ENCODE assay signal across 21 cellular contexts in genomic region chr12:103097496-103097895, GRCh38.
DNase-seq lines count a peak whose midpoint lies in the region; ATAC-seq, FAIRE-seq and TF ChIP-seq lines count a peak whose summit lies in the region.
"Had no signal": no experiment of that assay in that cellular context is flagged by ENCODE, and none has a peak within 500 bp of the region (broad histone marks: within the 10 kb centered on the region; RNA-seq: fewer than 3 reads in every experiment).

No MANE protein-coding gene starts in this region.

- BruUV-seq in GM12878 (replicated peaks; lab: Mats Ljungman, UMichigan): no TSS peak

- peaks cover 9% of the 10 kb centered on the region for H3K4me1 ChIP-seq in GM12878 (ENCODE audit: control insufficient read depth, insufficient read depth, low read length)
- H3K4me1 ChIP-seq: BLaER1 treated with 17β-estradiol and CSF1 and Interleukin-3, amounts not matched to agents 10 nM and 100 nM; HAP-1 had no signal

- DNase-seq in NCI-H748 (lab: John Stamatoyannopoulos, UW; ENCODE audit: unreplicated experiment) (peak; percentile 22), NCI-H748 treated with DMSO at 0.1 percent for 48 hours (lab: John Stamatoyannopoulos, UW) (no peak), SK-N-DZ (ENCODE audit: low spot score) (peak; percentile 97), GM12878 (ENCODE audit: low read depth, low spot score) (no peak), HCEC 1CT (no peak), ecto neural progenitor cell (ENCODE audit: low spot score) (no peak)
- no peak for DNase-seq in activated naive CD4-positive, alpha-beta T cell (lab: John Stamatoyannopoulos, UW)
- DNase-seq: CD4-positive, alpha-beta T cell; CD8-positive, alpha-beta memory T cell; DMS 273 treated with DMSO at 0.1 percent for 48 hours; DMS79; EL; GDM1 had no signal

- POLR2A ChIA-PET in GM12878 (lab: Charles Lee): no interaction called here

- no peak overlapping the region for H3K4me3 ChIP-seq in GM12878
- H3K4me3 ChIP-seq: BLaER1 treated with 17β-estradiol and CSF1 and Interleukin-3, amounts not matched to agents 10 nM and 100 nM; GM23338; HAP-1 had no signal

- RAD21 ChIA-PET in GM12878 (lab: Charles Lee; ENCODE audit: unreplicated experiment): interaction anchor here (1.1 kb wide), 1 partner anchor 84 kb away, joined by 3 read pairs; no protein-coding TSS in a partner anchor

- no peak for TF ChIP-seq POLR2A in GM12878 (IDR thresholded peaks at IDR 0.05; ENCODE audit: low read depth, low read length)

- no peaks in the 10 kb centered on the region for H4K20me1 ChIP-seq in GM12878 (ENCODE audit: control insufficient read depth, insufficient read depth)
- H4K20me1 ChIP-seq: BLaER1 treated with 17β-estradiol and CSF1 and Interleukin-3, amounts not matched to agents 10 nM and 100 nM had no signal

- no peaks in the 10 kb centered on the region for H3K27me3 ChIP-seq in GM12878 (replicated peaks in 1 of 2; ENCODE audit: control insufficient read depth in 2 of 2, insufficient read depth in 2 of 2, low read length in 1 of 2)
- H3K27me3 ChIP-seq: BLaER1 treated with 17β-estradiol and CSF1 and Interleukin-3, amounts not matched to agents 10 nM and 100 nM had no signal

- no peak overlapping the region for H3K9ac ChIP-seq in GM12878 (ENCODE audit: control insufficient read depth, insufficient read depth, low read length)
- H3K9ac ChIP-seq: BLaER1 treated with 17β-estradiol and CSF1 and Interleukin-3, amounts not matched to agents 10 nM and 100 nM had no signal

- ATAC-seq in GM12878 (no peak), GM18909 (IDR thresholded peaks at IDR 0.05; ENCODE audit: poor library complexity, unreplicated experiment) (no peak)
- ATAC-seq: GM23338 had no signal

- in situ Hi-C loops in GM12878 (cut with MboI): no loop called here

- no peak overlapping the region for H2AFZ ChIP-seq in GM12878 (ENCODE audit: control insufficient read depth, low read depth, low read length)
- H2AFZ ChIP-seq: GM23338 had no signal

- H3K9me3 ChIP-seq in GM12878 (replicated peaks; ENCODE audit: control insufficient read depth, insufficient read depth, low read length): peaks cover 7% of the 10 kb centered on the region; the same call in 2 of the 3 replicates
- H3K9me3 ChIP-seq: BLaER1 treated with 17β-estradiol and CSF1 and Interleukin-3, amounts not matched to agents 10 nM and 100 nM; HAP-1 had no signal

- CTCF ChIA-PET in GM12878 (lab: Yijun Ruan, JAX): no interaction called here

- intact Hi-C loops in GM12878 (cut with micrococcal nuclease; ENCODE audit: unreplicated experiment): no loop called here

- SMC1A ChIA-PET in GM12878 (lab: Charles Lee; ENCODE audit: uncharacterized antibody, unreplicated experiment): interaction anchor here (1.0 to 1.5 kb wide), 3 partner anchors 12 to 405 kb away, joined by 3 to 7 read pairs (median 3); no protein-coding TSS in a partner anchor

- no peak for TF ChIP-seq EP300 in GM12878 (IDR thresholded peaks at IDR 0.05; ENCODE audit: borderline replicate concordance in 1 of 2, control insufficient read depth in 1 of 2, low read depth in 2 of 2, low read length in 2 of 2)

- H3K4me2 ChIP-seq in GM12878 (ENCODE audit: control insufficient read depth, insufficient read depth): no peak overlapping the region
- H3K4me2 ChIP-seq: BLaER1 treated with 17β-estradiol and CSF1 and Interleukin-3, amounts not matched to agents 10 nM and 100 nM; GM23338 had no signal

- peak; percentile 80 for FAIRE-seq in GM12878 (lab: Jason Lieb, UNC)
- FAIRE-seq: A204.1, D721Med, H54 had no signal

- no peaks in the 10 kb centered on the region for H3K36me3 ChIP-seq in GM12878 (ENCODE audit: control insufficient read depth in 2 of 2, insufficient read depth in 2 of 2, low read length in 1 of 2)
- H3K36me3 ChIP-seq: BLaER1 treated with 17β-estradiol and CSF1 and Interleukin-3, amounts not matched to agents 10 nM and 100 nM; HAP-1 had no signal

- no peak overlapping the region for H3K27ac ChIP-seq in GM12878 (ENCODE audit: control insufficient read depth, insufficient read depth)
- H3K27ac ChIP-seq: 22Rv1; BLaER1 treated with 17β-estradiol and CSF1 and Interleukin-3, amounts not matched to agents 10 nM and 100 nM had no signal

- no peaks in the 10 kb centered on the region for H3K79me2 ChIP-seq in GM12878 (ENCODE audit: control insufficient read depth, insufficient read depth, low read length)

- 100% methylated on average over 2 of the region's 2 CpGs for WGBS in GM12878 (ENCODE audit: insufficient coverage, insufficient replicate concordance, low lambda C conversion rate, missing lambda C conversion rate)

- no peak for TF ChIP-seq RAD21 in GM12878 (IDR thresholded peaks at IDR 0.05; ENCODE audit: insufficient read depth, low read depth, low read length)

- no peak for TF ChIP-seq CTCF in GM12878 (IDR thresholded peaks at IDR 0.05 in 2 of 3, conservative IDR thresholded peaks at IDR 0.05 in 1 of 3; ENCODE audit: control insufficient read depth in 2 of 3, extremely low read depth in 1 of 3, insufficient read depth in 1 of 3, low read depth in 3 of 3, low read length in 3 of 3)

TF ChIP-seq in GM12878, 131 proteins besides CTCF, POLR2A, EP300 and RAD21:
- TF ChIP-seq FOXK2 (IDR thresholded peaks at IDR 0.05) (no peak), GATAD2B (conservative IDR thresholded peaks at IDR 0.05; ENCODE audit: low read depth) (no peak), CBFB (IDR thresholded peaks at IDR 0.05; ENCODE audit: low read depth) (no peak), GABPA (IDR thresholded peaks at IDR 0.05; ENCODE audit: low read depth) (no peak), RAD51 (IDR thresholded peaks at IDR 0.05) (no peak), TARDBP (IDR thresholded peaks at IDR 0.05; ENCODE audit: borderline replicate concordance) (no peak), BCL11A (IDR thresholded peaks at IDR 0.05; ENCODE audit: low read depth, low read length) (no peak), IKZF2 (IDR thresholded peaks at IDR 0.05) (no peak), EED (IDR thresholded peaks at IDR 0.05; ENCODE audit: low read depth) (no peak), FOS (IDR thresholded peaks at IDR 0.05; ENCODE audit: borderline replicate concordance, extremely low read depth, insufficient read length) (no peak), MYC (IDR thresholded peaks at IDR 0.05; ENCODE audit: insufficient read depth, insufficient read length, insufficient replicate concordance, low read length, severe bottlenecking) (no peak), ZBED1 (IDR thresholded peaks at IDR 0.05; ENCODE audit: borderline replicate concordance) (no peak), TAF1 (IDR thresholded peaks at IDR 0.05; ENCODE audit: borderline replicate concordance, low read depth, low read length) (no peak), ZNF622 (IDR thresholded peaks at IDR 0.05) (no peak), ATF2 (IDR thresholded peaks at IDR 0.05; ENCODE audit: low read length) (no peak), TCF7 (IDR thresholded peaks at IDR 0.05; ENCODE audit: borderline replicate concordance) (no peak)
- TF ChIP-seq, protein P1, sequence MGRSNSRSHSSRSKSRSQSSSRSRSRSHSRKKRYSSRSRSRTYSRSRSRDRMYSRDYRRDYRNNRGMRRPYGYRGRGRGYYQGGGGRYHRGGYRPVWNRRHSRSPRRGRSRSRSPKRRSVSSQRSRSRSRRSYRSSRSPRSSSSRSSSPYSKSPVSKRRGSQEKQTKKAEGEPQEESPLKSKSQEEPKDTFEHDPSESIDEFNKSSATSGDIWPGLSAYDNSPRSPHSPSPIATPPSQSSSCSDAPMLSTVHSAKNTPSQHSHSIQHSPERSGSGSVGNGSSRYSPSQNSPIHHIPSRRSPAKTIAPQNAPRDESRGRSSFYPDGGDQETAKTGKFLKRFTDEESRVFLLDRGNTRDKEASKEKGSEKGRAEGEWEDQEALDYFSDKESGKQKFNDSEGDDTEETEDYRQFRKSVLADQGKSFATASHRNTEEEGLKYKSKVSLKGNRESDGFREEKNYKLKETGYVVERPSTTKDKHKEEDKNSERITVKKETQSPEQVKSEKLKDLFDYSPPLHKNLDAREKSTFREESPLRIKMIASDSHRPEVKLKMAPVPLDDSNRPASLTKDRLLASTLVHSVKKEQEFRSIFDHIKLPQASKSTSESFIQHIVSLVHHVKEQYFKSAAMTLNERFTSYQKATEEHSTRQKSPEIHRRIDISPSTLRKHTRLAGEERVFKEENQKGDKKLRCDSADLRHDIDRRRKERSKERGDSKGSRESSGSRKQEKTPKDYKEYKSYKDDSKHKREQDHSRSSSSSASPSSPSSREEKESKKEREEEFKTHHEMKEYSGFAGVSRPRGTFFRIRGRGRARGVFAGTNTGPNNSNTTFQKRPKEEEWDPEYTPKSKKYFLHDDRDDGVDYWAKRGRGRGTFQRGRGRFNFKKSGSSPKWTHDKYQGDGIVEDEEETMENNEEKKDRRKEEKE (IDR thresholded peaks at IDR 0.05): no peak
- TF ChIP-seq, protein P2, sequence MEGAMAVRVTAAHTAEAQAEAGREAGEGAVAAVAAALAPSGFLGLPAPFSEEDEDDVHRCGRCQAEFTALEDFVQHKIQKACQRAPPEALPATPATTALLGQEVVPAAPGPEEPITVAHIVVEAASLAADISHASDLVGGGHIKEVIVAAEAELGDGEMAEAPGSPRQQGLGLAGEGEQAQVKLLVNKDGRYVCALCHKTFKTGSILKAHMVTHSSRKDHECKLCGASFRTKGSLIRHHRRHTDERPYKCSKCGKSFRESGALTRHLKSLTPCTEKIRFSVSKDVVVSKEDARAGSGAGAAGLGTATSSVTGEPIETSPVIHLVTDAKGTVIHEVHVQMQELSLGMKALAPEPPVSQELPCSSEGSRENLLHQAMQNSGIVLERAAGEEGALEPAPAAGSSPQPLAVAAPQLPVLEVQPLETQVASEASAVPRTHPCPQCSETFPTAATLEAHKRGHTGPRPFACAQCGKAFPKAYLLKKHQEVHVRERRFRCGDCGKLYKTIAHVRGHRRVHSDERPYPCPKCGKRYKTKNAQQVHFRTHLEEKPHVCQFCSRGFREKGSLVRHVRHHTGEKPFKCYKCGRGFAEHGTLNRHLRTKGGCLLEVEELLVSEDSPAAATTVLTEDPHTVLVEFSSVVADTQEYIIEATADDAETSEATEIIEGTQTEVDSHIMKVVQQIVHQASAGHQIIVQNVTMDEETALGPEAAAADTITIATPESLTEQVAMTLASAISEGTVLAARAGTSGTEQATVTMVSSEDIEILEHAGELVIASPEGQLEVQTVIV (IDR thresholded peaks at IDR 0.05; ENCODE audit: borderline replicate concordance, partially characterized antibody): no peak

Comparison
In these comparisons a context has a peak if more than half of its experiments do, and no peak if none do; other contexts are left out.
1. DNase-seq: peak in NCI-H748 (single experiment) and SK-N-DZ (single experiment); none in NCI-H748 treated with DMSO at 0.1 percent for 48 hours (single experiment), GM12878 (single experiment), HCEC 1CT (single experiment), ecto neural progenitor cell (single experiment) and activated naive CD4-positive, alpha-beta T cell (0 of 4).